ENCODE assay signal across 14 cellular contexts in the genomic region with DNA sequence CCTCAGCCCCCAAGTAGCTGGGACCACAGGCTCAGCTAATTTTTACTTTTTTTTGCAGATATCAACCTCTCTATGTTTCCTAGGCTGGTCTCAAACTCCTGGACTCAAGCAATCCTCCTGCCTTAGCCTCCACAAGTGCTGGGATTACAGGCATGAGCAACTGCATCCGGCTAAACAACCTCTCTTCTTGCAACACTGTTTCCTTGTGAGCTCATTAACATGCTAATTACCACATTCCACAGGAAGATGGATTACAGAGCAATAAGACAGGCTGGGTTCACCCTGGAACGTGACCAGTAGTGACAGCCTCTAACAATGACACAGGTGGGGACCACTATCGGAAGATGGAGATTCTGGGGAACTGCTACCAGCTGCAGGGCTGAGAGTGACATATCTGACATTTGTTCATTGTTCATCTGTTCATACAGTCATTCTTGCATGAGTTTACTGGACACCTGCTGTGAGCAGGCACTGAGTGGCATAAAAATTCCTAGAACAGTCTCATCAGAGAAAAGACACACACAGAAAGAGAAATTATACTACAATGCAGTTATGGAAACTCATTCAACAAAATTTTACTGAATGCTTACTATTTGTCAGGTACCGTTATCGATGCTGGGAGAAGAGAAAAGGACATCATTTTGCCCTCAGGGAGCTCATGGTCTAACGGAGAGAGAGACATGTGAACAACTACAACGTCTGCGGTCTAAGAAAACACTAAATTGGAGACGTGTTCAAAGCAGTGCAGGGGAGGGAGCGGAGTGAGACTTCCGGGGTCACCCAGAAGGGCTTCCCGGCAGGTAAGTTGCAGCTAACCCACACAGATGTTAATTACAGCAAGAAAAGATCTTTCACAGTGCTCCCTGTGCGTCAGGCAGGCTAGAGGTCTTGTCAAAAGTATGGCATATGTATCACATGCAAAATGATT. TPM values are rescaled to one million over a fixed set of nuclear protein-coding genes. Genes with fewer than 3 reads are reported as not detected.
A peak's percentile ranks its signal among the peaks of the same experiment; 100 is the strongest.
DNase-seq lines count a peak whose midpoint lies in the region; ATAC-seq and TF ChIP-seq lines count a peak whose summit lies in the region.
"Had no signal": no experiment of that assay in that cellular context is flagged by ENCODE, and none has a peak within 500 bp of the region (broad histone marks: within the 10 kb centered on the region; RNA-seq: fewer than 3 reads in every experiment).

No MANE protein-coding gene starts in this region.

- H3K27ac ChIP-seq in HUES6 (ENCODE audit: low read depth, low read length) = no peak overlapping the region
- H3K27ac ChIP-seq in mucosa of rectum (ENCODE audit: low read depth in 2 of 2, low read length in 2 of 2) = peak overlapping the region; percentile 78 to 84
- H3K27ac ChIP-seq: C4-2B, cardiac muscle cell, RWPE1, VCaP had no signal

- peaks cover 31% of the 10 kb centered on the region for H3K4me1 Mint-ChIP-seq in brain

- no peak for ATAC-seq in GM21717 (IDR thresholded peaks at IDR 0.05; ENCODE audit: unreplicated experiment)
- no peak for ATAC-seq in GM21619 (IDR thresholded peaks at IDR 0.05; ENCODE audit: unreplicated experiment)
- no peak for ATAC-seq in HG03442 (IDR thresholded peaks at IDR 0.05; ENCODE audit: unreplicated experiment)
- ATAC-seq: K562 had no signal

- H3K27me3 Mint-ChIP-seq in brain = no peaks in the 10 kb centered on the region

- H3K36me3 ChIP-seq in HUES6 (ENCODE audit: control insufficient read depth, insufficient read depth, low read length) (no peaks in the 10 kb centered on the region), mucosa of rectum (ENCODE audit: control insufficient read depth in 2 of 2, insufficient read depth in 2 of 2, low read length in 2 of 2) (no peaks in the 10 kb centered on the region)
- H3K36me3 ChIP-seq: cardiac muscle cell had no signal

- H3K4me3 ChIP-seq in HUES6 (ENCODE audit: low read depth, low read length) = peak overlapping the region; percentile 36
- H3K4me3 ChIP-seq in mucosa of rectum (ENCODE audit: low read length in 2 of 2) = peak overlapping the region in 1 of 2 donors; percentile 29
- H3K4me3 ChIP-seq: cardiac muscle cell, K562 had no signal

- H3K4me1 ChIP-seq in HUES6 (ENCODE audit: control insufficient read depth, insufficient read depth, low read length) = peaks cover 32% of the 10 kb centered on the region
- peaks cover 14 to 19% of the 10 kb centered on the region in 2 donors for H3K4me1 ChIP-seq in mucosa of rectum (ENCODE audit: control insufficient read depth in 2 of 2, insufficient read depth in 2 of 2, low read length in 2 of 2)

- H3K27me3 ChIP-seq in HUES6 (ENCODE audit: control insufficient read depth, insufficient read depth, low read length) (no peaks in the 10 kb centered on the region), mucosa of rectum (ENCODE audit: control insufficient read depth in 2 of 2, insufficient read depth in 2 of 2, low read length in 2 of 2) (no peaks in the 10 kb centered on the region)
- H3K27me3 ChIP-seq: cardiac muscle cell had no signal

- H3K9me3 ChIP-seq in HUES6 (ENCODE audit: control insufficient read depth, insufficient read depth, low read depth, low read length) (no peaks in the 10 kb centered on the region), mucosa of rectum (ENCODE audit: control insufficient read depth in 2 of 2, low read length in 2 of 2) (no peaks in the 10 kb centered on the region)

- peaks cover 10% of the 10 kb centered on the region for H3K36me3 Mint-ChIP-seq in brain

- H3K9ac ChIP-seq in HUES6 (ENCODE audit: low read length) (no peak overlapping the region), mucosa of rectum (ENCODE audit: low read depth in 1 of 2, low read length in 2 of 2) (peak overlapping the region; percentile 14 to 26)

- peak overlapping the region in 1 of 5 experiments; percentile 10 for H3K4me3 Mint-ChIP-seq in brain

- TF ChIP-seq CTCF in brain (conservative IDR thresholded peaks at IDR 0.05) = no peak

- DNase-seq in COLO668 (lab: John Stamatoyannopoulos, UW; ENCODE audit: unreplicated experiment) (peak; percentile 44), COLO829 (ENCODE audit: low spot score) (no peak)
- DNase-seq: stimulated activated naive CD4-positive, alpha-beta T cell treated with Interleukin-2 at 50 U/mL for 16 hours had no signal

- peaks cover 0 to 3% (median 0%) of the 10 kb centered on the region in 5 experiments for H3K9me3 Mint-ChIP-seq in brain

- H3K27ac Mint-ChIP-seq in brain = peak overlapping the region in 4 of 5 experiments; percentile 30 to 73 (median 47)

RNA-seq across cellular contexts. Expression of a gene that starts 37.6 kb away (rescaled TPM):
- 0.59 TPM for polyA plus RNA-seq in brain (ENCODE audit: insufficient read depth, low read depth, low replicate concordance)
- polyA plus RNA-seq: cardiac muscle cell, K562 had no signal
